ENCODE assay signal across 8 cellular contexts in the genomic region with DNA sequence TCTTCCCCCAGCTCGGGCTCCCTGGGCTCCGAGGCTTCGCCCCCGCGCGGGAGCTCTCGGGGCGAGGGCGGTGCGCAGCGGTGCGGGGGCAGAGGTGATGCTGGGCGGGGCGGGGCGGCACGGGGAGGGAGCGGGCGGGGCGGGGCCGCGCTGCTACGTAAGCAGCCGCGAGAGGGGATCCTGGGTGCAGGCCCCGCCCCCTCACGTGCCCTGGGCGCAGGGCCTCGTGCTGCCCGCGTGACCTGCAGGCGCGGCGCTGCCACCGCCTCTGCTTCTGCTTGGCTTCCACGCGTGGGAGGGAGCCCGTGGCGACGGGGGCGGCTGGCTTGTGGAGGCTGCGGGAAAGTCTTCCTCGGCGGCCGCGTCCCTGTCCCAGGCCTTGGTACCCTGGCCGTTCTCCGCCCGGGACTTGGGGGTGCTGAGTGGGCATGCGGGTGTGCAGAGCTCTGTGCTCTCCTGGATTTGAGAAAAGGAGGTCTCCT.
DNase-seq lines count a peak whose midpoint lies in the region; ATAC-seq and TF ChIP-seq lines count a peak whose summit lies in the region.

No MANE protein-coding gene starts in this region.

- H2BK5ac ChIP-seq in neuronal stem cell (ENCODE audit: low read length) = no peak overlapping the region

- intact Hi-C loops in esophagus squamous epithelium (cut with DNase I) = no loop called here

- no peaks in the 10 kb centered on the region for H3K36me3 ChIP-seq in BJ (ENCODE audit: control insufficient read depth, insufficient read depth, low read length)
- no peaks in the 10 kb centered on the region for H3K36me3 ChIP-seq in MG63
- no peaks in the 10 kb centered on the region for H3K36me3 ChIP-seq in esophagus squamous epithelium
- no peaks in the 10 kb centered on the region for H3K36me3 ChIP-seq in neuronal stem cell (replicated peaks in 1 of 2; ENCODE audit: control insufficient read depth in 2 of 2, insufficient read depth in 2 of 2, low read length in 2 of 2)

- H2AFZ ChIP-seq in neuronal stem cell (ENCODE audit: low read length) = no peak overlapping the region

- TF ChIP-seq CTCF in BJ (IDR thresholded peaks at IDR 0.05; ENCODE audit: insufficient read depth, low read depth, low read length) = no peak
- TF ChIP-seq CTCF in esophagus squamous epithelium (IDR thresholded peaks at IDR 0.05) = no peak

- H3K9ac ChIP-seq in neuronal stem cell (ENCODE audit: low read depth, low read length, poor library complexity) = no peak overlapping the region

- CTCF ChIA-PET in BJ (lab: Yijun Ruan, JAX) = no interaction called here

- H3K4me3 ChIP-seq in BJ (ENCODE audit: low read depth, low read length) = peak overlapping the region; percentile 8; the same call in 1 of the 2 replicates
- 0 out of 2 replicates have a peak overlapping the region, but pooled peaks have one; percentile 15 for H3K4me3 ChIP-seq in MG63
- peak overlapping the region in 3 of 4 donors; percentile 27 to 58 (median 30) for H3K4me3 ChIP-seq in esophagus squamous epithelium
- H3K4me3 ChIP-seq in neuronal stem cell (ENCODE audit: low read length in 2 of 2) = no peak overlapping the region

- H2BK120ac ChIP-seq in neuronal stem cell (ENCODE audit: low read depth, low read length) = no peak overlapping the region

- no peak overlapping the region for H2BK12ac ChIP-seq in neuronal stem cell (ENCODE audit: low read length)

- H3K79me1 ChIP-seq in neuronal stem cell (ENCODE audit: low read depth, low read length) = no peaks in the 10 kb centered on the region

- H2BK15ac ChIP-seq in neuronal stem cell (ENCODE audit: low read length) = peak overlapping the region; percentile 47

- peak overlapping the region; percentile 41 for H3K4ac ChIP-seq in neuronal stem cell (ENCODE audit: low read length)

- H3K23ac ChIP-seq in neuronal stem cell (ENCODE audit: low read depth, low read length, poor library complexity) = peak overlapping the region; percentile 85

- H3K14ac ChIP-seq in neuronal stem cell (ENCODE audit: low read length) = peak overlapping the region; percentile 39

- H3K9me3 ChIP-seq in MG63 = no peaks in the 10 kb centered on the region
- H3K9me3 ChIP-seq in esophagus squamous epithelium = no peaks in the 10 kb centered on the region
- H3K9me3 ChIP-seq in neuronal stem cell (replicated peaks in 1 of 2; ENCODE audit: control insufficient read depth in 2 of 2, insufficient read depth in 1 of 2, low read depth in 1 of 2, low read length in 2 of 2) = peaks cover 0 to 8% of the 10 kb centered on the region in 2 donors

- peak overlapping the region; percentile 96 for H3K18ac ChIP-seq in neuronal stem cell (ENCODE audit: low read length)

- no peak overlapping the region for H4K91ac ChIP-seq in neuronal stem cell (ENCODE audit: low read depth, low read length, poor library complexity)

- POLR2A ChIA-PET in BJ (lab: Charles Lee) = no interaction called here

- no peak overlapping the region for H3K27ac ChIP-seq in esophagus squamous epithelium
- no peak overlapping the region for H3K27ac ChIP-seq in neuronal stem cell (replicated peaks; ENCODE audit: low read length)

- no peak for ATAC-seq in GM21526 (IDR thresholded peaks at IDR 0.05; ENCODE audit: low FRiP score, unreplicated experiment)
- no peak for ATAC-seq in HG02970 (IDR thresholded peaks at IDR 0.05; ENCODE audit: low FRiP score, unreplicated experiment)
- no peak for ATAC-seq in HG03108 (IDR thresholded peaks at IDR 0.05; ENCODE audit: unreplicated experiment)

- H2AK5ac ChIP-seq in neuronal stem cell (ENCODE audit: low read depth, low read length) = peak overlapping the region; percentile 9

- peaks cover 6% of the 10 kb centered on the region for H3K27me3 ChIP-seq in BJ (ENCODE audit: control insufficient read depth, insufficient read depth, low read length)
- H3K27me3 ChIP-seq in MG63 = peaks cover 7% of the 10 kb centered on the region; the same call in 1 of the 2 replicates
- peaks cover 0 to 78% (median 4%) of the 10 kb centered on the region in 4 donors for H3K27me3 ChIP-seq in esophagus squamous epithelium
- H3K27me3 ChIP-seq in neuronal stem cell (ENCODE audit: control insufficient read depth in 3 of 3, insufficient read depth in 3 of 3, low read depth in 1 of 3, low read length in 3 of 3) = peaks cover 2 to 20% (median 10%) of the 10 kb centered on the region in 3 experiments

- H4K8ac ChIP-seq in neuronal stem cell (ENCODE audit: low read depth, low read length) = no peak overlapping the region

- DNase-seq in BJ (ENCODE audit: low read depth) (no peak), MG63 (peak; percentile 26), esophagus squamous epithelium (lab: John Stamatoyannopoulos, UW) (no peak), neuronal stem cell (ENCODE audit: low spot score) (no peak), glomerular visceral epithelial cell (ENCODE audit: extremely low spot score) (no peak)

- WGBS in esophagus squamous epithelium, 2 donors = no CpG with 5 or more reads among the region's 49 CpGs
- WGBS in neuronal stem cell (ENCODE audit: extremely low coverage in 2 of 2, insufficient read length in 2 of 2, insufficient replicate concordance in 1 of 2), 2 donors = no CpG with 5 or more reads among the region's 49 CpGs

- no peak for TF ChIP-seq POLR2A in esophagus squamous epithelium (IDR thresholded peaks at IDR 0.05)

- peak overlapping the region; percentile 54 for H3K4me2 ChIP-seq in neuronal stem cell (ENCODE audit: insufficient read depth, low read length, poor library complexity, severe bottlenecking)

- H3K4me1 ChIP-seq in esophagus squamous epithelium = peaks cover 0 to 13% (median 0%) of the 10 kb centered on the region in 3 donors
- H3K4me1 ChIP-seq in neuronal stem cell (ENCODE audit: control insufficient read depth in 2 of 2, insufficient read depth in 1 of 2, low read depth in 1 of 2, low read length in 2 of 2) = peaks cover 1% of the 10 kb centered on the region in 2 donors

Comparison
In these comparisons a context has a peak if more than half of its experiments do, and no peak if none do; other contexts are left out.
1. H3K4me3 ChIP-seq: peak in BJ (single experiment), MG63 (single experiment) and esophagus squamous epithelium (3 of 4); none in neuronal stem cell (0 of 2).